1 cellular context compared by ENCODE assay signal in genomic region chr3:126413693-126414080, GRCh38.
A peak's percentile ranks its signal among the peaks of the same experiment; 100 is the strongest.
TF ChIP-seq lines count a peak whose summit lies in the region.

No MANE protein-coding gene starts in this region.

TF ChIP-seq in HepG2, 621 proteins besides CTCF, POLR2A, EP300 and RAD21:
- TF ChIP-seq ZNF329 (CRISPR knock-in tag; IDR thresholded peaks at IDR 0.05; ENCODE audit: low read depth) (peak; percentile 93), ZNF142 (CRISPR knock-in tag; IDR thresholded peaks at IDR 0.05) (no peak)
